Comparison of ENCODE assay signal across 8 cellular contexts in genomic region chr6:26104457-26105108, GRCh38. TPM values are rescaled to one million over a fixed set of nuclear protein-coding genes. Genes with fewer than 3 reads are reported as not detected.
A peak's percentile ranks its signal among the peaks of the same experiment; 100 is the strongest.
DNase-seq lines count a peak whose midpoint lies in the region; ATAC-seq and TF ChIP-seq lines count a peak whose summit lies in the region.

No MANE protein-coding gene starts in this region.

- H3K9me3 ChIP-seq in DOHH2 (ENCODE audit: control insufficient read depth, insufficient read depth, low read length) (no peaks in the 10 kb centered on the region), right cardiac atrium (ENCODE audit: control insufficient read depth, low read length) (no peaks in the 10 kb centered on the region), spleen (no peaks in the 10 kb centered on the region)

- intact Hi-C loops in activated CD8-positive, alpha-beta T cell treated with anti-CD3 and anti-CD28 coated beads for 36 hours (cut with micrococcal nuclease), result loop anchor here (2.0 kb wide), 1 partner anchor 18 kb away; a partner anchor contains a TSS
- intact Hi-C loops in right cardiac atrium (cut with DNase I), result loop anchor here in 1 of 4 donors (2.0 kb wide), 1 partner anchor 18 kb away; a partner anchor contains a TSS
- intact Hi-C loops in spleen (cut with DNase I; ENCODE audit: low total_unique reads), result no loop called here

- peaks cover 2% of the 10 kb centered on the region for H3K27me3 Mint-ChIP-seq in activated CD8-positive, alpha-beta T cell treated with anti-CD3 and anti-CD28 coated beads for 36 hours

- no peaks in the 10 kb centered on the region for H3K36me3 ChIP-seq in DOHH2 (ENCODE audit: control insufficient read depth, low read length)
- H3K36me3 ChIP-seq in spleen, result no peaks in the 10 kb centered on the region

- CTCF ChIA-PET in activated CD8-positive, alpha-beta T cell treated with anti-CD3 and anti-CD28 coated beads for 36 hours (lab: Charles Lee), result interaction anchor here (0.6 to 24.5 kb wide), 7 partner anchors 11 to 89 kb away, joined by 3 to 841 read pairs (median 5); partner anchors contain the start of gene HFE

- H3K27ac ChIP-seq in DOHH2 (ENCODE audit: low read depth, low read length), result peak overlapping the region; percentile 93
- H3K27ac ChIP-seq in right cardiac atrium (ENCODE audit: low read length), result peak overlapping the region; percentile 100
- H3K27ac ChIP-seq in spleen, result peak overlapping the region; percentile 92 to 96 (median 94)

- no peaks in the 10 kb centered on the region for H3K27me3 ChIP-seq in DOHH2 (ENCODE audit: control insufficient read depth, low read length)
- no peaks in the 10 kb centered on the region for H3K27me3 ChIP-seq in right cardiac atrium (ENCODE audit: control insufficient read depth, insufficient read depth)
- H3K27me3 ChIP-seq in spleen (replicated peaks in 1 of 7), result no peaks in the 10 kb centered on the region

- H3K4me3 Mint-ChIP-seq in activated CD8-positive, alpha-beta T cell treated with anti-CD3 and anti-CD28 coated beads for 36 hours, result peak overlapping the region; percentile 85

- H3K4me3 ChIP-seq in DOHH2 (ENCODE audit: low read length) (peak overlapping the region; percentile 74), right cardiac atrium (ENCODE audit: low read length) (peak overlapping the region; percentile 63), spleen (peak overlapping the region in 7 of 8 donors; percentile 4 to 74 (median 40))

- H3K9me2 ChIP-seq in DOHH2 (replicated peaks; ENCODE audit: control insufficient read depth, low read length), result no peaks in the 10 kb centered on the region

- H3K27ac Mint-ChIP-seq in activated CD8-positive, alpha-beta T cell treated with anti-CD3 and anti-CD28 coated beads for 36 hours, result peak overlapping the region; percentile 98

- TF ChIP-seq CTCF in DOHH2 (IDR thresholded peaks at IDR 0.05; ENCODE audit: low read depth, low read length, poor library complexity, severe bottlenecking), result no peak
- TF ChIP-seq CTCF in activated CD8-positive, alpha-beta T cell treated with anti-CD3 and anti-CD28 coated beads for 36 hours (IDR thresholded peaks at IDR 0.05), result peak; percentile 12
- TF ChIP-seq CTCF in spleen (IDR thresholded peaks at IDR 0.05 in 8 of 11, conservative IDR thresholded peaks at IDR 0.05 in 3 of 11), result no peak

- peaks cover 3% of the 10 kb centered on the region for H3K36me3 Mint-ChIP-seq in activated CD8-positive, alpha-beta T cell treated with anti-CD3 and anti-CD28 coated beads for 36 hours (ENCODE audit: low read depth)

- H3K79me2 ChIP-seq in DOHH2 (ENCODE audit: control insufficient read depth, low read length), result no peaks in the 10 kb centered on the region

- peaks cover 16% of the 10 kb centered on the region for H3F3A ChIP-seq in DOHH2 (ENCODE audit: control insufficient read depth, insufficient read depth)

- H3K4me1 ChIP-seq in DOHH2 (ENCODE audit: control insufficient read depth, low read length) (peaks cover 25% of the 10 kb centered on the region), right cardiac atrium (ENCODE audit: control insufficient read depth, insufficient read depth, low read length) (no peaks in the 10 kb centered on the region), spleen (peaks cover 0 to 20% (median 14%) of the 10 kb centered on the region in 6 donors)

- ATAC-seq in HG03025 (IDR thresholded peaks at IDR 0.05; ENCODE audit: low FRiP score, unreplicated experiment) (peak; percentile 5), right cardiac atrium (peak; percentile 2 to 13)
- peak; percentile 7 for ATAC-seq in activated CD8-positive, alpha-beta T cell treated with anti-CD3 and anti-CD28 coated beads for 36 hours

- WGBS in right cardiac atrium, result 41% methylated on average over 22 of the region's 22 CpGs
- WGBS in spleen, 5 donors, result 44 to 55% (median 51%) methylated on average over 22 of the region's 22 CpGs

- no peaks in the 10 kb centered on the region for H3K9me3 Mint-ChIP-seq in activated CD8-positive, alpha-beta T cell treated with anti-CD3 and anti-CD28 coated beads for 36 hours

- no peaks in the 10 kb centered on the region for H4K20me1 ChIP-seq in DOHH2 (ENCODE audit: control insufficient read depth, insufficient read depth, low read depth, low read length)

- peak overlapping the region; percentile 88 for H3K4me2 ChIP-seq in DOHH2 (ENCODE audit: low read length)

- POLR2A ChIA-PET in activated CD8-positive, alpha-beta T cell treated with anti-CD3 and anti-CD28 coated beads for 36 hours (lab: Charles Lee), result interaction anchor here (0.6 to 7.7 kb wide), 40 partner anchors 9 to 1041 kb away, joined by 3 to 104 read pairs (median 5); partner anchors contain the start of gene HFE

- DNase-seq in activated CD8-positive, alpha-beta T cell treated with anti-CD3 and anti-CD28 coated beads for 36 hours, result peak; percentile 55
- DNase-seq in right cardiac atrium (peak in 1 of 3 donors; percentile 17), spleen (peak; percentile 79), SW 1271 (lab: John Stamatoyannopoulos, UW) (no peak), amygdala (lab: John Stamatoyannopoulos, UW) (no peak), Ammon's horn (ENCODE audit: low spot score) (no peak)

- no peak for TF ChIP-seq POLR2A in spleen (IDR thresholded peaks at IDR 0.05)

- peaks cover 15% of the 10 kb centered on the region for H3K4me1 Mint-ChIP-seq in activated CD8-positive, alpha-beta T cell treated with anti-CD3 and anti-CD28 coated beads for 36 hours (ENCODE audit: low read depth)

RNA-seq across cellular contexts. Expression of gene HFE, which starts 17.4 kb away (rescaled TPM):
- under 1 TPM; 0.25 to 0.56 TPM for total RNA-seq in activated CD8-positive, alpha-beta T cell treated with anti-CD3 and anti-CD28 coated beads for 36 hours
- total RNA-seq in right cardiac atrium, result 10 to 100 TPM in 1 of 4 donors, 1 to 10 TPM in 3; 4.3 to 13.2 (median 8.4) TPM
- polyA plus RNA-seq in right cardiac atrium, result 5.3 TPM
- total RNA-seq in spleen, result 10 to 100 TPM; 12.4 to 30.3 (median 19.0) TPM
- polyA plus RNA-seq in spleen, result 1 to 10 TPM; 2.4 to 3.5 (median 2.8) TPM

Comparison
In these comparisons a context has a peak if more than half of its experiments do, and no peak if none do; other contexts are left out.
1. DNase-seq: peak in activated CD8-positive, alpha-beta T cell treated with anti-CD3 and anti-CD28 coated beads for 36 hours (single experiment) and spleen (single experiment); none in SW 1271 (0 of 2), amygdala (0 of 56) and Ammon's horn (single experiment).
2. Peak in every context shown above with its lines, with median percentiles within 50 percentile points of each other: H3K27ac ChIP-seq, H3K4me3 ChIP-seq and ATAC-seq.